ENCODE assay signal across 14 cellular contexts in the genomic region with DNA sequence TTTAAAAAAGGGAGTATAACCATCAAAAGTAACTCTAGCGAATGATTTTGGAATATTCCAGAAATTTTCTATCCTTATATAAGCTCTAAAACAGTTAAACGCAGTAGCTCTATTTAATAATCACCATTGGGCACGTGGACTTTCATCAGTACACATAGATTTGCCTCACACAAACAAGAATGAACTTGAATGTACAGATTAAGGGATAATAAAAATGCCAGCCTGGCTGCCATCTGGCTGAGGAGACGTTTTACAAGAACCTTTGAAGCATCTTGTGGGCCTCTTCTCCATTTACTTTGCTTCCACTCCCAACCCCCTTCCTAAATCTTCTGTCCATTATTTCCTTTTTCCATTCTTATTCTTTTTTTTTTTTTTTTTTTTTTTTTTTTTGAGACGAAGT.
"Had no signal": no experiment of that assay in that cellular context is flagged by ENCODE, and none has a peak within 500 bp of the region (broad histone marks: within the 10 kb centered on the region; RNA-seq: fewer than 3 reads in every experiment).

No MANE protein-coding gene starts in this region.

- DNase-seq: activated CD4-positive, alpha-beta T cell treated with anti-CD3 and anti-CD28 coated beads, Interleukin-2, amount 10 ng/mL, durations not matched to agents 7 days and 5 days; activated naive CD4-positive, alpha-beta T cell; activated naive CD8-positive, alpha-beta T cell treated with anti-CD3 and anti-CD28 coated beads, Interleukin-2, amount 10 ng/mL, durations not matched to agents 7 days and 5 days; effector CD8-positive, alpha-beta T cell; heart right ventricle; naive thymus-derived CD8-positive, alpha-beta T cell; stimulated activated CD4-positive, alpha-beta T cell treated with anti-CD3 and anti-CD28 coated beads, Interleukin-15, amount 100 ng/mL, for 24 hours; stimulated activated CD4-positive, alpha-beta T cell treated with anti-CD3 and anti-CD28 coated beads, Interleukin-4, amount 100 ng/mL, for 1 hour; stimulated activated naive B cell treated with anti-CD40 and anti-IgM and Interleukin-4, amounts not matched to agents 10 μg/mL and 1 μg/mL and 100 μg/mL, for 72 hours; T-helper 2 cell; thyroid gland had no signal

- H3K27ac ChIP-seq: gastroesophageal sphincter, heart right ventricle, thyroid gland had no signal

- H3K4me3 ChIP-seq: gastroesophageal sphincter, heart right ventricle, pancreas, thyroid gland had no signal

- H3K4me1 ChIP-seq: thyroid gland had no signal

- H3K9me3 ChIP-seq: gastroesophageal sphincter, heart right ventricle, pancreas, thyroid gland had no signal

- H3K36me3 ChIP-seq: gastroesophageal sphincter, heart right ventricle, pancreas, thyroid gland had no signal

- H3K27me3 ChIP-seq: gastroesophageal sphincter, heart right ventricle, pancreas, thyroid gland had no signal

- ATAC-seq: gastroesophageal sphincter; heart right ventricle; left lobe of liver; naive thymus-derived CD8-positive, alpha-beta T cell; pancreas; stimulated activated naive B cell treated with anti-CD40 and anti-IgM and Interleukin-4, amounts not matched to agents 10 μg/mL and 1 μg/mL and 100 μg/mL, for 72 hours had no signal
